ENCODE assay signal across 8 cellular contexts in genomic region chr17:16381496-16381820, GRCh38. TPM values are rescaled to one million over a fixed set of nuclear protein-coding genes. Genes with fewer than 3 reads are reported as not detected.
DNase-seq lines count a peak whose midpoint lies in the region; ATAC-seq and TF ChIP-seq lines count a peak whose summit lies in the region.

No MANE protein-coding gene starts in this region.

- no peak for TF ChIP-seq CTCF in PC-9 (conservative IDR thresholded peaks at IDR 0.05)

- H3K9me2 ChIP-seq in PC-9 (ENCODE audit: insufficient read depth): no peaks in the 10 kb centered on the region

- DNase-seq in activated naive CD4-positive, alpha-beta T cell treated with anti-CD3 and anti-CD28 coated beads for 36 hours: peak; percentile 65
- DNase-seq in activated naive CD4-positive, alpha-beta T cell treated with anti-CD3 and anti-CD28 coated beads, Interleukin-2, amount 50 U/mL, for 16 hours: no peak
- no peak for DNase-seq in PC-9
- peak; percentile 25 for DNase-seq in dedifferentiated amniotic fluid mesenchymal stem cell (ENCODE audit: extremely low spot score)
- DNase-seq in naive thymus-derived CD8-positive, alpha-beta T cell: no peak
- no peak for DNase-seq in cerebellar cortex (ENCODE audit: low spot score)
- DNase-seq in NCI-H128 (lab: John Stamatoyannopoulos, UW; ENCODE audit: unreplicated experiment): no peak
- DNase-seq in OCI-M2 (lab: John Stamatoyannopoulos, UW; ENCODE audit: unreplicated experiment): no peak

- peak; percentile 18 to 29 for ATAC-seq in naive thymus-derived CD8-positive, alpha-beta T cell

- H3K36me3 ChIP-seq in PC-9 (ENCODE audit: low read depth): peaks cover 7% of the 10 kb centered on the region; the same call in 1 of the 2 replicates

- peaks cover 31% of the 10 kb centered on the region for H3K4me1 ChIP-seq in PC-9 (replicated peaks; ENCODE audit: insufficient read depth)

- H3F3A ChIP-seq in PC-9 (ENCODE audit: insufficient read depth, low read depth): peaks cover 35% of the 10 kb centered on the region; the same call in 1 of the 2 replicates

- H3K9me3 ChIP-seq in PC-9 (ENCODE audit: insufficient read depth, low read depth): no peaks in the 10 kb centered on the region

- H4K20me1 ChIP-seq in PC-9 (ENCODE audit: insufficient read depth): peaks cover 13% of the 10 kb centered on the region; the same call in 1 of the 2 replicates

- peaks cover 35% of the 10 kb centered on the region for H3K4me1 Mint-ChIP-seq in activated naive CD4-positive, alpha-beta T cell treated with anti-CD3 and anti-CD28 coated beads for 36 hours (ENCODE audit: low read depth)
- H3K4me1 Mint-ChIP-seq in naive thymus-derived CD8-positive, alpha-beta T cell: peaks cover 15 to 49% (median 46%) of the 10 kb centered on the region in 4 donors

- H3K4me3 Mint-ChIP-seq in activated naive CD4-positive, alpha-beta T cell treated with anti-CD3 and anti-CD28 coated beads for 36 hours: peak overlapping the region; percentile 90
- H3K4me3 Mint-ChIP-seq in naive thymus-derived CD8-positive, alpha-beta T cell: peak overlapping the region; percentile 89 to 99 (median 92)

- no peak overlapping the region for H2AFZ ChIP-seq in PC-9

- no peaks in the 10 kb centered on the region for H3K9me3 Mint-ChIP-seq in activated naive CD4-positive, alpha-beta T cell treated with anti-CD3 and anti-CD28 coated beads for 36 hours
- peaks cover 0 to 4% (median 0%) of the 10 kb centered on the region in 9 donors for H3K9me3 Mint-ChIP-seq in naive thymus-derived CD8-positive, alpha-beta T cell

- CTCF ChIA-PET in activated naive CD4-positive, alpha-beta T cell treated with anti-CD3 and anti-CD28 coated beads for 36 hours (lab: Charles Lee): interaction anchor here (0.9 to 2.4 kb wide), 3 partner anchors 15 to 140 kb away, joined by 3 to 9 read pairs (median 3); partner anchors contain the start of gene TRPV2
- CTCF ChIA-PET in PC-9 (lab: Charles Lee): interaction anchor here (1.1 kb wide), 1 partner anchor 57 kb away, joined by 6 read pairs; no protein-coding TSS in a partner anchor

- intact Hi-C loops in activated naive CD4-positive, alpha-beta T cell treated with anti-CD3 and anti-CD28 coated beads for 36 hours (cut with micrococcal nuclease): loop anchor here (1.0 to 5.0 kb wide), 8 partner anchors 17 to 422 kb away; partner anchors contain the start of gene CENPV
- intact Hi-C loops in PC-9 (cut with micrococcal nuclease; ENCODE audit: unreplicated experiment): loop anchor here (1.0 to 2.0 kb wide), 4 partner anchors 57 to 165 kb away; partner anchors contain the start of gene PIGL

- POLR2A ChIA-PET in PC-9 (lab: Charles Lee; ENCODE audit: unreplicated experiment): interaction anchor here (0.6 to 1.0 kb wide), 4 partner anchors 81 to 329 kb away, joined by 3 to 14 read pairs (median 4); no protein-coding TSS in a partner anchor
- POLR2A ChIA-PET in naive thymus-derived CD8-positive, alpha-beta T cell (lab: Charles Lee): interaction anchor here (1.0 to 3.5 kb wide), 10 partner anchors 9 to 166 kb away, joined by 4 to 57 read pairs (median 14); partner anchors contain the start of genes CENPV, LRRC75A, NCOR1 and TRPV2

- H3K27ac ChIP-seq in PC-9: peak overlapping the region; percentile 87

- peaks cover 29% of the 10 kb centered on the region for H3K36me3 Mint-ChIP-seq in activated naive CD4-positive, alpha-beta T cell treated with anti-CD3 and anti-CD28 coated beads for 36 hours (ENCODE audit: low read depth)
- H3K36me3 Mint-ChIP-seq in naive thymus-derived CD8-positive, alpha-beta T cell: peaks cover 6 to 32% (median 25%) of the 10 kb centered on the region in 3 donors

- peaks cover 30% of the 10 kb centered on the region for H3K79me2 ChIP-seq in PC-9 (ENCODE audit: low read depth)

- H3K27me3 ChIP-seq in PC-9 (ENCODE audit: insufficient read depth, low read depth): no peaks in the 10 kb centered on the region

- H3K27ac Mint-ChIP-seq in activated naive CD4-positive, alpha-beta T cell treated with anti-CD3 and anti-CD28 coated beads for 36 hours: peak overlapping the region; percentile 96
- H3K27ac Mint-ChIP-seq in naive thymus-derived CD8-positive, alpha-beta T cell: peak overlapping the region; percentile 96 to 100 (median 99)

- peak overlapping the region; percentile 87 for H3K4me2 ChIP-seq in PC-9

- no TSS peak for BruUV-seq in PC-9 (replicated peaks; lab: Mats Ljungman, UMichigan)

- peak overlapping the region; percentile 97 for H3K4me3 ChIP-seq in PC-9

- H3K27me3 Mint-ChIP-seq in activated naive CD4-positive, alpha-beta T cell treated with anti-CD3 and anti-CD28 coated beads for 36 hours (ENCODE audit: low read depth): no peaks in the 10 kb centered on the region
- peaks cover 0 to 4% (median 0%) of the 10 kb centered on the region in 5 donors for H3K27me3 Mint-ChIP-seq in naive thymus-derived CD8-positive, alpha-beta T cell

RNA-seq across cellular contexts. Expression of gene UBB, which starts 0.6 kb away (rescaled TPM):
- total RNA-seq in activated naive CD4-positive, alpha-beta T cell treated with anti-CD3 and anti-CD28 coated beads for 36 hours: 1,000 to 10,000 TPM; 1,579 to 1,628 TPM
- 2,044 and 2,361 TPM in 2 replicates for total RNA-seq in PC-9 (2021)
- total RNA-seq in naive thymus-derived CD8-positive, alpha-beta T cell: 100 to 1,000 TPM; 724 to 751 TPM
- 1,000 to 10,000 TPM; 1,803 to 2,753 (median 2,352) TPM for polyA plus RNA-seq in naive thymus-derived CD8-positive, alpha-beta T cell

RNA-seq across cellular contexts. Expression of gene CENPV, which starts 28.2 kb away (rescaled TPM):
- 100 to 1,000 TPM; 117 to 121 TPM for total RNA-seq in activated naive CD4-positive, alpha-beta T cell treated with anti-CD3 and anti-CD28 coated beads for 36 hours
- total RNA-seq in PC-9 (2021): 12.6 and 18.1 TPM in 2 replicates
- 10 to 100 TPM; 25.9 to 26.2 TPM for total RNA-seq in naive thymus-derived CD8-positive, alpha-beta T cell
- polyA plus RNA-seq in naive thymus-derived CD8-positive, alpha-beta T cell: 10 to 100 TPM; 24.7 to 30.9 (median 28.3) TPM

RNA-seq across cellular contexts. Expression of gene TRPV2, which starts 33.9 kb away (rescaled TPM):
- 10 to 100 TPM; 23.7 to 24.8 TPM for total RNA-seq in activated naive CD4-positive, alpha-beta T cell treated with anti-CD3 and anti-CD28 coated beads for 36 hours
- 3.1 and 5.3 TPM in 2 replicates for total RNA-seq in PC-9 (2021)
- total RNA-seq in naive thymus-derived CD8-positive, alpha-beta T cell: 10 to 100 TPM; 60.9 to 65.0 TPM
- polyA plus RNA-seq in naive thymus-derived CD8-positive, alpha-beta T cell: 100 to 1,000 TPM in 1 of 3 donors, 10 to 100 TPM in 2; 87.0 to 109 (median 90.6) TPM

Comparison
In these comparisons a context has a peak if more than half of its experiments do, and no peak if none do; other contexts are left out.
1. DNase-seq: peak in activated naive CD4-positive, alpha-beta T cell treated with anti-CD3 and anti-CD28 coated beads for 36 hours (single experiment) and dedifferentiated amniotic fluid mesenchymal stem cell (single experiment); none in activated naive CD4-positive, alpha-beta T cell treated with anti-CD3 and anti-CD28 coated beads, Interleukin-2, amount 50 U/mL, for 16 hours (single experiment), PC-9 (0 of 2), naive thymus-derived CD8-positive, alpha-beta T cell (0 of 10), cerebellar cortex (single experiment), NCI-H128 (single experiment) and OCI-M2 (single experiment).